8 cellular contexts compared by ENCODE assay signal in the genomic region with DNA sequence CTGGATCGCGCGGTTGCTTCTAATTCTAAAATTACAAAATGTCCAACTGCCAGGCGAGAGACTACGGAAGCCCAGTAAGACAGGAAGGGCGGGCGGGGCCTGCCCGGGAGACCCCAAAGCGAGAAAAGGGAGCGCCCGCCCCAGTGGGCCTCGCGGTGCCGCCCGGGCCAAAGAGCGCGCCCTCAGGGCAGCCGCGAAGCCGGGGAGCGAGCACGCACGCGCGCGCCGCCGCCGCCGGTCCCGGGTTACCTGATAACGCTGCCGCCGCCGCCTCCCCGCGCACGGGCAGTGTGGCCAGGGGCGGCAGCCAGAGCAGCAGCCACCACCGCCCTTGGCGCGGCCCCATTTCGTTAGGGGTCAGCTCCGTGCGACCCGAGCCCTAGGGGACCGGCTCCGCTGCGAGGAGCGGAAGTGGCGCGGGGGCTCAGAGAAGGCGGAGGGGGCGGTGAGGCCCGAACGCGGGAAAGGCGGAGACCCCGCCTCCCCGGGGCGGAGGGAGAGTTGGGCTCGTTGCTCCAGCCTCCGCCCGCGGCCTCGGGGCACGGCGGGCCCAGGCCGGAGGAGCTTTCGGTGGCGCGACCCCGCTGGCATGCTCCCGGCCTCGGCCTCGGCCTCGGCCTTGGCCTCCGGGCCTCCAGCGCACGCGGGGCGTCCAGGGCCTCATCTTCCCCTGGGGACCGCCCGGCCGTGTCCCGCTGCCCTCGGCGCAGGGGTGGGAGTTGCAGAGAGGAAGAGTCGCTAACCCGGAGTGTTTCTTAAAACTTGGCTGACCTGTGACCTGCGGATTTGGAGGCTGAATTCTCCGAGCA. TPM values are rescaled to one million over a fixed set of nuclear protein-coding genes. Genes with fewer than 3 reads are reported as not detected.
DNase-seq lines count a peak whose midpoint lies in the region; ATAC-seq and TF ChIP-seq lines count a peak whose summit lies in the region.

A gene with protein sequence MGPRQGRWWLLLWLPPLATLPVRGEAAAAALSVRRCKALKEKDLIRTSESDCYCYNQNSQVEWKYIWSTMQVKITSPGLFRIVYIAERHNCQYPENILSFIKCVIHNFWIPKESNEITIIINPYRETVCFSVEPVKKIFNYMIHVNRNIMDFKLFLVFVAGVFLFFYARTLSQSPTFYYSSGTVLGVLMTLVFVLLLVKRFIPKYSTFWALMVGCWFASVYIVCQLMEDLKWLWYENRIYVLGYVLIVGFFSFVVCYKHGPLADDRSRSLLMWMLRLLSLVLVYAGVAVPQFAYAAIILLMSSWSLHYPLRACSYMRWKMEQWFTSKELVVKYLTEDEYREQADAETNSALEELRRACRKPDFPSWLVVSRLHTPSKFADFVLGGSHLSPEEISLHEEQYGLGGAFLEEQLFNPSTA (minus strand): TSS at position 413 of the 809 bp plus-strand sequence. CDS start 67 bp downstream, at position 346.

- H3K4me3 ChIP-seq in AG04449 (ENCODE audit: low read depth, low read length), result peak within 1 kb of the TSS; percentile 71

- peak within 1 kb of the TSS; percentile 85 for H3K27ac ChIP-seq in cingulate gyrus (ENCODE audit: low read depth, low read length)

- H3K4me1 Mint-ChIP-seq in activated CD4-positive, alpha-beta T cell treated with anti-CD3 and anti-CD28 coated beads for 36 hours, result peaks cover 52% of the 10 kb centered on the region

- peaks cover 25% of the 10 kb centered on the region for H3K9me3 Mint-ChIP-seq in activated CD4-positive, alpha-beta T cell treated with anti-CD3 and anti-CD28 coated beads for 36 hours (ENCODE audit: low read depth)

- POLR2A ChIA-PET in AG04449 (lab: Yijun Ruan, JAX), result interaction anchor here (0.6 kb wide), 1 partner anchor 38 kb away, joined by 3 read pairs; no protein-coding TSS in a partner anchor
- POLR2A ChIA-PET in activated CD4-positive, alpha-beta T cell treated with anti-CD3 and anti-CD28 coated beads for 36 hours (lab: Charles Lee), result interaction anchor here (1.0 to 1.9 kb wide), 3 partner anchors 28 to 348 kb away, joined by 3 to 10 read pairs (median 4); no protein-coding TSS in a partner anchor

- peak within 1 kb of the TSS; percentile 98 for H3K27ac Mint-ChIP-seq in activated CD4-positive, alpha-beta T cell treated with anti-CD3 and anti-CD28 coated beads for 36 hours

- H3K36me3 Mint-ChIP-seq in activated CD4-positive, alpha-beta T cell treated with anti-CD3 and anti-CD28 coated beads for 36 hours (ENCODE audit: low read depth), result peaks cover 44% of the 10 kb centered on the region

- peak within 1 kb of the TSS; percentile 95 for H3K4me3 Mint-ChIP-seq in activated CD4-positive, alpha-beta T cell treated with anti-CD3 and anti-CD28 coated beads for 36 hours

- intact Hi-C loops in activated CD4-positive, alpha-beta T cell treated with anti-CD3 and anti-CD28 coated beads for 36 hours (cut with DNase I, micrococcal nuclease), result loop anchor here (1.0 to 10.0 kb wide), 13 partner anchors 114 to 1092 kb away; a partner anchor contains a TSS
- intact Hi-C loops in left colon (cut with DNase I, micrococcal nuclease), result no loop called here

- CTCF ChIA-PET in AG04449 (lab: Yijun Ruan, JAX), result no interaction called here
- CTCF ChIA-PET in activated CD4-positive, alpha-beta T cell treated with anti-CD3 and anti-CD28 coated beads for 36 hours (lab: Charles Lee), result no interaction called here

- DNase-seq in AG04449 (ENCODE audit: low read depth, low spot score) (no peak), NCI-H226 (peak; percentile 70), left colon (peak; percentile 76 to 90)
- DNase-seq in activated CD4-positive, alpha-beta T cell treated with anti-CD3 and anti-CD28 coated beads for 36 hours, result peak; percentile 87
- DNase-seq in stimulated activated CD4-positive, alpha-beta T cell treated with anti-CD3 and anti-CD28 coated beads, Interleukin-2, amount 100 ng/mL, for 4 hours (ENCODE audit: low read depth), result peak; percentile 71

- ATAC-seq in GM18858 (IDR thresholded peaks at IDR 0.05; ENCODE audit: unreplicated experiment) (peak; percentile 49), HG03066 (IDR thresholded peaks at IDR 0.05; ENCODE audit: low read depth, unreplicated experiment) (peak; percentile 59), left colon (peak; percentile 96)
- peak; percentile 70 for ATAC-seq in activated CD4-positive, alpha-beta T cell treated with anti-CD3 and anti-CD28 coated beads for 36 hours

- no peak for TF ChIP-seq CTCF in AG04449 (IDR thresholded peaks at IDR 0.05; ENCODE audit: insufficient read depth, low read length, missing control alignments)

- H3K27me3 Mint-ChIP-seq in activated CD4-positive, alpha-beta T cell treated with anti-CD3 and anti-CD28 coated beads for 36 hours, result no peaks in the 10 kb centered on the region

RNA-seq across cellular contexts. Expression of the gene that starts here (rescaled TPM):
- 10 to 100 TPM; 24.6 to 25.1 TPM for total RNA-seq in activated CD4-positive, alpha-beta T cell treated with anti-CD3 and anti-CD28 coated beads for 36 hours
- total RNA-seq in left colon, result 1 to 10 TPM; 2.6 to 3.1 TPM

Comparison
In these comparisons a context has a peak if more than half of its experiments do, and no peak if none do; other contexts are left out.
1. RNA of the gene that starts here (total RNA-seq): 24.6 to 25.1 TPM in activated CD4-positive, alpha-beta T cell treated with anti-CD3 and anti-CD28 coated beads for 36 hours; 2.6 to 3.1 TPM in left colon; every median in the first group is over 4 times any median in the second.
2. intact Hi-C loops: an anchor here in activated CD4-positive, alpha-beta T cell treated with anti-CD3 and anti-CD28 coated beads for 36 hours (1.0 to 10.0 kb wide); none called in left colon.
3. Peak in every context shown above with its lines, with median percentiles within 50 percentile points of each other: ATAC-seq.